ENCODE assay signal across 1 cellular context in genomic region chr20:44896583-44896982, GRCh38.
TF ChIP-seq lines count a peak whose summit lies in the region.

No MANE protein-coding gene starts in this region.

TF ChIP-seq in SK-N-SH, 30 proteins besides CTCF, POLR2A, EP300 and RAD21 (continued from another document):
- no peak for TF ChIP-seq IRF3 (IDR thresholded peaks at IDR 0.05; ENCODE audit: low read depth, low read length)
TF ChIP-seq in SK-N-SH: peak in this region for 0.
